In the genomic region with DNA sequence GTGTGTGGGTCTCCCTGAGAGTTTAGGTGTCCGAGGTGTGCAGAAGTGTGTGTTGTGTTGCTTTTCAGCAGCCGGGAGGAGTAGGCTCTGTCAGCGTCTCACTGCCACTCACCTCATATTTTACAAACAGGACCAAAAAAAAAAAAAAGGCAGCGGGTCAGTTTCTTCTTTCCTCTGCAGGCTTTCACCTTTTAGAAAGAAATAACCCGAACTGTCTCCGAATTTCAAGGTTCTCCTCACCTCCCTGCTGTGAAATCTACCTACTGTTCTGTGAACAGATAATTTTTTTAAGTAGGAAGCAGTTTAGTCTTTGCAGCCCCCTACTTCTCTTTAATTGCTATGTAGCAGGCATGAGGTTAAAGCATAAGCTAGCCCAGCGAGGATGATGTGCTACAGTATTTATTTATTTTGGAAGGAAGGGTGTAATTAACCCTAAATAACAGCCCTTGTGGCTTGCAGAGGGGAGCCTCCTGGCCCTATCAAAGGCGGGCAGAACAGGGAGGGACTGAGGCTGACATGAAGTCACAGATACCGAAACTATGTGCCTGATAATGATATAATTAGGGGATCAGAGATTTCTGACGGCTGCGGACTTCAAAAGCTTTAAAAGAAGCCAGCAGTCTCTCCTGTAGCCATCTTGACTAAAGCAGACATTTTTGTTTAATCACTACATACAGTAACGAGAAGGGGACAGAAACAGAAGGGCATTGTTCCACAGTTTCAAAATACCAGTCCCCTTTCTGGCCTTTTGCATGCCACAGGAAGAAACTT, we compare ENCODE assay signal across 9 cellular contexts. TPM values are rescaled to one million over a fixed set of nuclear protein-coding genes. Genes with fewer than 3 reads are reported as not detected.
DNase-seq lines count a peak whose midpoint lies in the region; ATAC-seq, FAIRE-seq and TF ChIP-seq lines count a peak whose summit lies in the region.
"Had no signal": no experiment of that assay in that cellular context is flagged by ENCODE, and none has a peak within 500 bp of the region (broad histone marks: within the 10 kb centered on the region; RNA-seq: fewer than 3 reads in every experiment).

No MANE protein-coding gene starts in this region.

- FAIRE-seq in HTR-8/SVneo (lab: Jason Lieb, UNC): no peak

- DNase-seq in DMS53 (lab: John Stamatoyannopoulos, UW) (peak; percentile 55), DMS53 treated with DMSO at 0.1 percent for 48 hours (lab: John Stamatoyannopoulos, UW; ENCODE audit: unreplicated experiment) (no peak), PC-3 (peak; percentile 25), endothelial cell (ENCODE audit: low spot score) (no peak), nephron progenitor cell (no peak), amniotic stem cell (lab: John Stamatoyannopoulos, UW) (no peak), HTR-8/SVneo (ENCODE audit: insufficient read length, low spot score) (no peak)

- H3K9ac ChIP-seq in PC-3 (ENCODE audit: low read length): peak overlapping the region; percentile 75

- TSS peak; percentile 50 for BruUV-seq in PC-3 (replicated peaks; lab: Mats Ljungman, UMichigan)

- H3K36me3 ChIP-seq in PC-3 (ENCODE audit: low read depth, low read length): peaks cover 4% of the 10 kb centered on the region; the same call in 1 of the 2 replicates

- no peaks in the 10 kb centered on the region for H3K9me3 ChIP-seq in PC-3 (ENCODE audit: low read length)

- peak overlapping the region; percentile 96 for H3K4me3 ChIP-seq in PC-3 (ENCODE audit: low read length)

- peak overlapping the region; percentile 97 for H3K4me2 ChIP-seq in PC-3 (ENCODE audit: low read length)

- no peak; the same call in 1 of the 2 replicates for ATAC-seq in PC-3
- ATAC-seq in HG03432 (IDR thresholded peaks at IDR 0.05; ENCODE audit: unreplicated experiment): no peak

- H3K9me3 Mint-ChIP-seq in endothelial cell (ENCODE audit: unreplicated experiment) (no peaks in the 10 kb centered on the region), nephron progenitor cell (no peaks in the 10 kb centered on the region)

- POLR2A ChIA-PET in PC-3 (lab: Charles Lee; ENCODE audit: unreplicated experiment): no interaction called here

- intact Hi-C loops in PC-3 (cut with micrococcal nuclease): loop anchor here (5.0 to 10.0 kb wide), 6 partner anchors 43 to 453 kb away; no protein-coding TSS in a partner anchor

- TF ChIP-seq CTCF in PC-3 (conservative IDR thresholded peaks at IDR 0.05; ENCODE audit: low read depth, low read length): no peak
- TF ChIP-seq CTCF in endothelial cell (IDR thresholded peaks at IDR 0.05; ENCODE audit: unreplicated experiment): no peak
- TF ChIP-seq CTCF in nephron progenitor cell (IDR thresholded peaks at IDR 0.05): no peak

- no peaks in the 10 kb centered on the region for H3K9me2 ChIP-seq in PC-3 (replicated peaks; ENCODE audit: low read length)

- H3K27ac Mint-ChIP-seq in endothelial cell (ENCODE audit: unreplicated experiment) (peak overlapping the region; percentile 87), nephron progenitor cell (no peak overlapping the region)

- no peaks in the 10 kb centered on the region for H3F3A ChIP-seq in PC-3 (ENCODE audit: low read length, unreplicated experiment)

- H3K79me2 ChIP-seq in PC-3 (ENCODE audit: low read length): peaks cover 49% of the 10 kb centered on the region

- peaks cover 3% of the 10 kb centered on the region; the same call in 1 of the 2 replicates for H4K20me1 ChIP-seq in PC-3 (ENCODE audit: low read length)

- peaks cover 11% of the 10 kb centered on the region for H3K4me1 ChIP-seq in PC-3 (ENCODE audit: insufficient read depth, low read length)

- CTCF ChIA-PET in PC-3 (lab: Charles Lee): no interaction called here

- H3K27me3 ChIP-seq in PC-3 (ENCODE audit: low read length): no peaks in the 10 kb centered on the region

- H3K27me3 Mint-ChIP-seq in endothelial cell (ENCODE audit: unreplicated experiment) (peaks cover 6% of the 10 kb centered on the region), nephron progenitor cell (ENCODE audit: low read depth, poor library complexity) (peaks cover 13% of the 10 kb centered on the region)

- H3K36me3 Mint-ChIP-seq in endothelial cell (ENCODE audit: low read depth, unreplicated experiment) (peaks cover 12% of the 10 kb centered on the region), nephron progenitor cell (ENCODE audit: low read depth) (peaks cover 18% of the 10 kb centered on the region)

- H3K4me3 Mint-ChIP-seq in endothelial cell (ENCODE audit: unreplicated experiment) (peak overlapping the region; percentile 97), nephron progenitor cell (peak overlapping the region; percentile 96)

- peak overlapping the region; percentile 68 for H2AFZ ChIP-seq in PC-3 (ENCODE audit: low read length)

- H3K4me1 Mint-ChIP-seq in endothelial cell (ENCODE audit: unreplicated experiment) (peaks cover 36% of the 10 kb centered on the region), nephron progenitor cell (peaks cover 64% of the 10 kb centered on the region)

- peak overlapping the region; percentile 18 for H3K27ac ChIP-seq in PC-3 (ENCODE audit: low read length)
- H3K27ac ChIP-seq: 22Rv1 had no signal

RNA-seq across cellular contexts. Expression of a gene that starts 1.6 kb away (rescaled TPM):
- total RNA-seq in PC-3 (2014; rRNA removed): 9.6 and 10.7 TPM in 2 replicates
- 13.3 TPM for total RNA-seq in endothelial cell (ENCODE audit: unreplicated experiment)

Comparison
In these comparisons a context has a peak if more than half of its experiments do, and no peak if none do; other contexts are left out.
1. DNase-seq: peak in DMS53 (single experiment) and PC-3 (single experiment); none in DMS53 treated with DMSO at 0.1 percent for 48 hours (single experiment), endothelial cell (single experiment), nephron progenitor cell (single experiment), amniotic stem cell (single experiment) and HTR-8/SVneo (single experiment).